In the genomic region with DNA sequence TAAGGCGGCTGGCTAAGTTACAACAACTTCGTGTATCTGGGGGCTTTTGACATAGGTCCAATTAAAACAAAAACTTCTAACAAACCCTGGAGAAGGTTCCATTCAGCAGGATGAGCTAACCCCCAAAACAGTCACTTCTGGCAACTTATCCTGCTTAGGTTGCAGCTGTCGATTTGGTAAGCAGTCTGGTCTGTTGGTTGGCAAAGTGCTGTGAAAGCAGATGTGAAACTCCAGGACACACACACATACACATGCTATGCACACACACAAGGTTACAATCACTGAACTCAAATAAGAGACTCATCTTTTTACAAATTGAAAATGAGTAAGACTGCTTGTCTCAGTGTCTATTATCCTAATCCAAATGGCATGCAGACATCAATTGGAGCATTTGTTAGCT, we compare ENCODE assay signal across 16 cellular contexts.
DNase-seq lines count a peak whose midpoint lies in the region; ATAC-seq and TF ChIP-seq lines count a peak whose summit lies in the region.
"Had no signal": no experiment of that assay in that cellular context is flagged by ENCODE, and none has a peak within 500 bp of the region (broad histone marks: within the 10 kb centered on the region; RNA-seq: fewer than 3 reads in every experiment).

No MANE protein-coding gene starts in this region.

- DNase-seq in EL: peak; percentile 84
- DNase-seq in RPMI8226: peak; percentile 47
- DNase-seq in lower lobe of right lung: no peak
- DNase-seq in NCI-H82 (lab: John Stamatoyannopoulos, UW): no peak
- no peak for DNase-seq in GOT3 (lab: John Stamatoyannopoulos, UW)
- DNase-seq: activated CD4-positive, alpha-beta T cell treated with anti-CD3 and anti-CD28 coated beads, Interleukin-2, amount 50 U/mL, for 4 hours; Caco-2; endodermal cell; naive thymus-derived CD8-positive, alpha-beta T cell; NCI-H69; stimulated activated CD4-positive, alpha-beta T cell treated with anti-CD3 and anti-CD28 coated beads, Interleukin-15, amount 100 ng/mL, for 24 hours; stimulated activated naive CD8-positive, alpha-beta T cell treated with anti-CD3 and anti-CD28 coated beads, Interleukin-15, Interleukin-2, amounts not matched to agents 100 U/mL and 50 U/mL, for 24 hours; T-helper 17 cell had no signal

- H3K4me1 ChIP-seq in lower lobe of right lung: peaks cover 22% of the 10 kb centered on the region
- H3K4me1 ChIP-seq: Caco-2 had no signal

- ATAC-seq in GM21576 (IDR thresholded peaks at IDR 0.05; ENCODE audit: unreplicated experiment) (peak; percentile 53), lower lobe of right lung (peak; percentile 24 to 51), HG03039 (IDR thresholded peaks at IDR 0.05; ENCODE audit: unreplicated experiment) (no peak), HG03571 (IDR thresholded peaks at IDR 0.05; ENCODE audit: unreplicated experiment) (no peak)
- ATAC-seq: naive thymus-derived CD8-positive, alpha-beta T cell; stimulated activated naive CD8-positive, alpha-beta T cell treated with anti-CD3 and anti-CD28 coated beads, Interleukin-15, Interleukin-2, amounts not matched to agents 100 U/mL and 50 U/mL, for 24 hours; T-helper 17 cell had no signal

- no peaks in the 10 kb centered on the region for H3K36me3 ChIP-seq in lower lobe of right lung

- TF ChIP-seq CTCF in lower lobe of right lung (IDR thresholded peaks at IDR 0.05): no peak

- H3K27ac ChIP-seq in lower lobe of right lung: no peak overlapping the region

- no peak overlapping the region for H3K4me3 ChIP-seq in lower lobe of right lung

- H3K9me3 ChIP-seq in lower lobe of right lung: no peaks in the 10 kb centered on the region
- H3K9me3 ChIP-seq: Caco-2 had no signal

- intact Hi-C loops in lower lobe of right lung (cut with DNase I): no loop called here

- no peaks in the 10 kb centered on the region for H3K27me3 ChIP-seq in lower lobe of right lung (ENCODE audit: low read depth)

Comparison
In these comparisons a context has a peak if more than half of its experiments do, and no peak if none do; other contexts are left out.
1. DNase-seq: peak in EL (single experiment) and RPMI8226 (single experiment); none in lower lobe of right lung (single experiment), NCI-H82 (single experiment) and GOT3 (single experiment).
2. ATAC-seq: peak in GM21576 (single experiment) and lower lobe of right lung (2 of 2); none in HG03039 (single experiment) and HG03571 (single experiment).